ENCODE assay signal across 21 cellular contexts in genomic region chr4:26030780-26031179, GRCh38.
DNase-seq lines count a peak whose midpoint lies in the region; ATAC-seq and TF ChIP-seq lines count a peak whose summit lies in the region.
"Had no signal": no experiment of that assay in that cellular context is flagged by ENCODE, and none has a peak within 500 bp of the region (broad histone marks: within the 10 kb centered on the region; RNA-seq: fewer than 3 reads in every experiment).

No MANE protein-coding gene starts in this region.

- H3K36me3 ChIP-seq in HUES48 (ENCODE audit: control insufficient read depth, insufficient read depth, low read length), result no peaks in the 10 kb centered on the region
- no peaks in the 10 kb centered on the region for H3K36me3 ChIP-seq in endodermal cell (ENCODE audit: control insufficient read depth, insufficient read depth, low read length)
- H3K36me3 ChIP-seq: ascending aorta, heart left ventricle, tibial artery had no signal

- H3K4me3 Mint-ChIP-seq in activated T-cell treated with anti-CD3 and anti-CD28 coated beads, Interleukin-2, amount 50 U/mL, for 24 hours, result no peak overlapping the region
- peak overlapping the region; percentile 5 for H3K4me3 Mint-ChIP-seq in endodermal cell
- H3K4me3 Mint-ChIP-seq in stimulated activated memory B cell treated with anti-CD40 and anti-IgM and Interleukin-4, amounts not matched to agents 10 μg/mL and 1 μg/mL and 100 μg/mL, for 72 hours, result no peak overlapping the region
- H3K4me3 Mint-ChIP-seq: CD4-positive, alpha-beta T cell; effector memory CD8-positive, alpha-beta T cell had no signal

- TF ChIP-seq CTCF in endodermal cell (conservative IDR thresholded peaks at IDR 0.05), result no peak

- peaks cover 36% of the 10 kb centered on the region for H3K4me1 Mint-ChIP-seq in activated T-cell treated with anti-CD3 and anti-CD28 coated beads, Interleukin-2, amount 50 U/mL, for 24 hours (ENCODE audit: low read depth)
- peaks cover 23% of the 10 kb centered on the region for H3K4me1 Mint-ChIP-seq in endodermal cell
- H3K4me1 Mint-ChIP-seq in stimulated activated memory B cell treated with anti-CD40 and anti-IgM and Interleukin-4, amounts not matched to agents 10 μg/mL and 1 μg/mL and 100 μg/mL, for 72 hours, result peaks cover 22% of the 10 kb centered on the region

- peaks cover 10% of the 10 kb centered on the region for H3K27me3 Mint-ChIP-seq in activated T-cell treated with anti-CD3 and anti-CD28 coated beads, Interleukin-2, amount 50 U/mL, for 24 hours
- peaks cover 34% of the 10 kb centered on the region for H3K27me3 Mint-ChIP-seq in endodermal cell (ENCODE audit: insufficient read depth)
- peaks cover 23% of the 10 kb centered on the region for H3K27me3 Mint-ChIP-seq in stimulated activated memory B cell treated with anti-CD40 and anti-IgM and Interleukin-4, amounts not matched to agents 10 μg/mL and 1 μg/mL and 100 μg/mL, for 72 hours

- H3K27me3 ChIP-seq in HUES48 (ENCODE audit: control insufficient read depth, insufficient read depth, low read length), result no peaks in the 10 kb centered on the region
- peaks cover 11% of the 10 kb centered on the region for H3K27me3 ChIP-seq in endodermal cell (ENCODE audit: control insufficient read depth, insufficient read depth, low read length, poor library complexity, severe bottlenecking)
- no peaks in the 10 kb centered on the region for H3K27me3 ChIP-seq in right cardiac atrium (ENCODE audit: control insufficient read depth, insufficient read depth)
- H3K27me3 ChIP-seq: ascending aorta, tibial artery had no signal

- peak overlapping the region; percentile 94 for H3K27ac ChIP-seq in HUES48 (ENCODE audit: low read depth, low read length)
- H3K27ac ChIP-seq in endodermal cell (ENCODE audit: low read depth, low read length), result no peak overlapping the region
- H3K27ac ChIP-seq in right cardiac atrium (ENCODE audit: low read length), result no peak overlapping the region
- H3K27ac ChIP-seq: ascending aorta, heart left ventricle, psoas muscle, tibial artery had no signal

- H3K9me3 ChIP-seq in HUES48 (ENCODE audit: control insufficient read depth, insufficient read depth, low read length), result 0 out of 2 replicates have a peak, but pooled peaks cover 4% of the 10 kb centered on the region
- no peaks in the 10 kb centered on the region for H3K9me3 ChIP-seq in endodermal cell (ENCODE audit: control insufficient read depth, low read length)
- H3K9me3 ChIP-seq in right cardiac atrium (ENCODE audit: control insufficient read depth, low read length), result no peaks in the 10 kb centered on the region
- H3K9me3 ChIP-seq: ascending aorta, psoas muscle, tibial artery had no signal

- ATAC-seq in stimulated activated memory B cell treated with anti-CD40 and anti-IgM and Interleukin-4, amounts not matched to agents 10 μg/mL and 1 μg/mL and 100 μg/mL, for 72 hours, result peak; percentile 31
- no peak for ATAC-seq in right cardiac atrium
- ATAC-seq: effector memory CD8-positive, alpha-beta T cell; heart left ventricle; psoas muscle had no signal

- H3K9ac ChIP-seq in HUES48 (ENCODE audit: low read depth, low read length) (peak overlapping the region; percentile 65), endodermal cell (ENCODE audit: extremely low read depth, low read length, poor library complexity, severe bottlenecking) (no peak overlapping the region)

- no peaks in the 10 kb centered on the region for H3K36me3 Mint-ChIP-seq in activated T-cell treated with anti-CD3 and anti-CD28 coated beads, Interleukin-2, amount 50 U/mL, for 24 hours (ENCODE audit: low read depth)
- no peaks in the 10 kb centered on the region for H3K36me3 Mint-ChIP-seq in endodermal cell (ENCODE audit: low read depth)
- H3K36me3 Mint-ChIP-seq in stimulated activated memory B cell treated with anti-CD40 and anti-IgM and Interleukin-4, amounts not matched to agents 10 μg/mL and 1 μg/mL and 100 μg/mL, for 72 hours, result no peaks in the 10 kb centered on the region

- intact Hi-C loops in right cardiac atrium (cut with DNase I), result no loop called here

- no peak for DNase-seq in activated T-cell treated with anti-CD3 and anti-CD28 coated beads, Interleukin-2, amount 50 U/mL, for 24 hours
- DNase-seq in activated T-cell treated with anti-CD3 and anti-CD28 coated beads, Interleukin-2, amount 50 U/mL, for 1 hour, result no peak
- DNase-seq in endodermal cell (no peak), DMS53 (lab: John Stamatoyannopoulos, UW) (no peak), right cardiac atrium (no peak), amygdala (lab: John Stamatoyannopoulos, UW) (no peak)
- DNase-seq: activated CD8-positive, alpha-beta memory T cell treated with anti-CD3 and anti-CD28 coated beads for 24 hours; activated effector memory CD4-positive, alpha-beta T cell treated with anti-CD3 and anti-CD28 coated beads, Interleukin-2, amount 50 U/mL, for 16 hours; CD4-positive, alpha-beta T cell; effector memory CD8-positive, alpha-beta T cell; HCEC 1CT; heart left ventricle; naive B cell; NCI-H187; NCI-H446; psoas muscle; stimulated activated CD4-positive, alpha-beta T cell treated with anti-CD3 and anti-CD28 coated beads, Interleukin-4, amount 100 ng/mL, for 4 hours; tibial artery had no signal

- H3K27ac Mint-ChIP-seq in activated T-cell treated with anti-CD3 and anti-CD28 coated beads, Interleukin-2, amount 50 U/mL, for 24 hours, result peak overlapping the region; percentile 60
- peak overlapping the region; percentile 79 for H3K27ac Mint-ChIP-seq in endodermal cell
- no peak overlapping the region for H3K27ac Mint-ChIP-seq in stimulated activated memory B cell treated with anti-CD40 and anti-IgM and Interleukin-4, amounts not matched to agents 10 μg/mL and 1 μg/mL and 100 μg/mL, for 72 hours
- H3K27ac Mint-ChIP-seq: CD4-positive, alpha-beta T cell; effector memory CD8-positive, alpha-beta T cell had no signal

- WGBS in endodermal cell (ENCODE audit: insufficient coverage in 1 of 2, insufficient read length in 1 of 2), 2 experiments, result 83 to 88% methylated on average over 7 to 8 of the region's 8 CpGs
- WGBS in right cardiac atrium, result 86% methylated on average over 8 of the region's 8 CpGs

- H3K4me1 ChIP-seq in HUES48 (ENCODE audit: control insufficient read depth, insufficient read depth, low read length) (peaks cover 38% of the 10 kb centered on the region), endodermal cell (ENCODE audit: control insufficient read depth, insufficient read depth, low read length) (peaks cover 12% of the 10 kb centered on the region), right cardiac atrium (ENCODE audit: control insufficient read depth, insufficient read depth, low read length) (no peaks in the 10 kb centered on the region)
- H3K4me1 ChIP-seq: psoas muscle had no signal

- H3K4me3 ChIP-seq in HUES48 (ENCODE audit: low read depth, low read length) (peak overlapping the region; percentile 50), endodermal cell (ENCODE audit: low read length) (no peak overlapping the region), right cardiac atrium (ENCODE audit: low read length) (no peak overlapping the region)
- H3K4me3 ChIP-seq: ascending aorta, heart left ventricle, psoas muscle, tibial artery had no signal

- H3K9me3 Mint-ChIP-seq in activated T-cell treated with anti-CD3 and anti-CD28 coated beads, Interleukin-2, amount 50 U/mL, for 24 hours, result peaks cover 5% of the 10 kb centered on the region
- no peaks in the 10 kb centered on the region for H3K9me3 Mint-ChIP-seq in endodermal cell
- H3K9me3 Mint-ChIP-seq in stimulated activated memory B cell treated with anti-CD40 and anti-IgM and Interleukin-4, amounts not matched to agents 10 μg/mL and 1 μg/mL and 100 μg/mL, for 72 hours, result no peaks in the 10 kb centered on the region
- H3K9me3 Mint-ChIP-seq: CD4-positive, alpha-beta T cell; effector memory CD8-positive, alpha-beta T cell had no signal
